In genomic region chr11:1694064-1694845, GRCh38 we compare ENCODE assay signal across 8 cellular contexts. TPM values are rescaled to one million over a fixed set of nuclear protein-coding genes. Genes with fewer than 3 reads are reported as not detected.
DNase-seq lines count a peak whose midpoint lies in the region; ATAC-seq and TF ChIP-seq lines count a peak whose summit lies in the region.

No MANE protein-coding gene starts in this region.

- DNase-seq in LNCaP clone FGC (ENCODE audit: low read depth), result no peak
- DNase-seq in SK-N-DZ (ENCODE audit: low spot score), result peak; percentile 72
- DNase-seq in activated naive CD4-positive, alpha-beta T cell treated with Interleukin-2 at 50 U/mL for 16 hours, result peak; percentile 82
- peak; percentile 79 for DNase-seq in glomerular visceral epithelial cell (ENCODE audit: extremely low spot score)
- DNase-seq in non-pigmented ciliary epithelial cell (ENCODE audit: low read depth), result peak; percentile 27

- H3K4me3 ChIP-seq in LNCaP clone FGC (ENCODE audit: low read depth, low read length), result no peak overlapping the region; the same call in 1 of the 2 replicates
- H3K4me3 ChIP-seq in stomach smooth muscle (ENCODE audit: low read length in 2 of 2), result peak overlapping the region; percentile 70 to 72

- no peaks in the 10 kb centered on the region for H3K36me3 ChIP-seq in stomach smooth muscle (ENCODE audit: control insufficient read depth in 2 of 2, insufficient read depth in 2 of 2, low read length in 2 of 2)

- H3K27ac ChIP-seq in 22Rv1 (no peak overlapping the region), stomach smooth muscle (ENCODE audit: low read length) (no peak overlapping the region)

- H3K9me3 ChIP-seq in stomach smooth muscle (ENCODE audit: control insufficient read depth in 2 of 2, low read length in 2 of 2), result no peaks in the 10 kb centered on the region

- TF ChIP-seq CTCF in 22Rv1 (IDR thresholded peaks at IDR 0.05), result peak; percentile 62
- TF ChIP-seq CTCF in LNCaP clone FGC (IDR thresholded peaks at IDR 0.05; ENCODE audit: control insufficient read depth, extremely low read depth, insufficient read depth), result peak; percentile 97

- ATAC-seq in GM18511 (IDR thresholded peaks at IDR 0.05; ENCODE audit: unreplicated experiment), result peak; percentile 49

- H3K9ac ChIP-seq in stomach smooth muscle (ENCODE audit: low read length in 2 of 2), result peak overlapping the region in 1 of 2 donors; percentile 79

- peaks cover 11% of the 10 kb centered on the region for H3K4me1 ChIP-seq in stomach smooth muscle (ENCODE audit: control insufficient read depth, insufficient read depth, low read length)

- H3K27me3 ChIP-seq in stomach smooth muscle (ENCODE audit: control insufficient read depth in 1 of 2, insufficient read depth in 2 of 2, low read length in 2 of 2), result peaks cover 0 to 7% of the 10 kb centered on the region in 2 donors

RNA-seq across cellular contexts. Expression of gene KRTAP5-6, which starts 2.7 kb away (rescaled TPM):
- not detected in 2 replicates for polyA plus RNA-seq in SK-N-DZ (2014; cell fraction: cytosol; rRNA removed)
- not detected in 2 replicates for polyA plus RNA-seq in SK-N-DZ (2014; cell fraction: nucleus; rRNA removed)

RNA-seq across cellular contexts. Expression of gene IFITM10, which starts 56.1 kb away (rescaled TPM):
- not detected in 2 replicates for polyA plus RNA-seq in SK-N-DZ (2014; cell fraction: cytosol; rRNA removed)
- not detected in 2 replicates for polyA plus RNA-seq in SK-N-DZ (2014; cell fraction: nucleus; rRNA removed)
